ENCODE assay signal across 10 cellular contexts in genomic region chr4:38082424-38083374, GRCh38.
DNase-seq lines count a peak whose midpoint lies in the region; ATAC-seq, FAIRE-seq and TF ChIP-seq lines count a peak whose summit lies in the region.
"Had no signal": no experiment of that assay in that cellular context is flagged by ENCODE, and none has a peak within 500 bp of the region (broad histone marks: within the 10 kb centered on the region; RNA-seq: fewer than 3 reads in every experiment).

No MANE protein-coding gene starts in this region.

- TF ChIP-seq CTCF in choroid plexus epithelial cell (conservative IDR thresholded peaks at IDR 0.05; ENCODE audit: low read depth, low read length), result no peak
- TF ChIP-seq CTCF in right lobe of liver (IDR thresholded peaks at IDR 0.05), result no peak

- H3K9me3 Mint-ChIP-seq in activated CD4-positive, alpha-beta T cell treated with anti-CD3 and anti-CD28 coated beads, Interleukin-2, amount 10 ng/mL, durations not matched to agents 7 days and 5 days, result no peaks in the 10 kb centered on the region
- H3K9me3 Mint-ChIP-seq in T-helper 2 cell treated with Interferon-gamma antibody and Interleukin-4, amounts not matched to agents 5 μg/mL and 100 μg/mL, for 36 hours, result no peaks in the 10 kb centered on the region

- no peak overlapping the region for H3K4me3 Mint-ChIP-seq in activated CD4-positive, alpha-beta T cell treated with anti-CD3 and anti-CD28 coated beads, Interleukin-2, amount 10 ng/mL, durations not matched to agents 7 days and 5 days
- H3K4me3 Mint-ChIP-seq in T-helper 2 cell treated with Interferon-gamma antibody and Interleukin-4, amounts not matched to agents 5 μg/mL and 100 μg/mL, for 36 hours, result no peak overlapping the region

- H3K27ac Mint-ChIP-seq in activated CD4-positive, alpha-beta T cell treated with anti-CD3 and anti-CD28 coated beads, Interleukin-2, amount 10 ng/mL, durations not matched to agents 7 days and 5 days, result peak overlapping the region; percentile 69
- no peak overlapping the region for H3K27ac Mint-ChIP-seq in T-helper 2 cell treated with Interferon-gamma antibody and Interleukin-4, amounts not matched to agents 5 μg/mL and 100 μg/mL, for 36 hours

- H3K27ac ChIP-seq in right lobe of liver, result peak overlapping the region in 2 of 3 donors; percentile 24 to 47
- peak overlapping the region; percentile 20 for H3K27ac ChIP-seq in thymus (ENCODE audit: low read depth)

- no peak for DNase-seq in activated CD4-positive, alpha-beta T cell treated with anti-CD3 and anti-CD28 coated beads, Interleukin-2, amount 10 ng/mL, durations not matched to agents 7 days and 5 days
- DNase-seq in activated CD4-positive, alpha-beta T cell treated with anti-CD3 and anti-CD28 coated beads for 48 hours, result no peak
- DNase-seq in choroid plexus epithelial cell (ENCODE audit: low read depth) (peak; percentile 67), right lobe of liver (no peak), urothelium cell line (ENCODE audit: low spot score) (no peak), NCI-H1694 treated with DMSO at 0.1 percent for 48 hours (lab: John Stamatoyannopoulos, UW) (no peak)
- DNase-seq in T-helper 2 cell treated with Interferon-gamma antibody and Interleukin-4, amounts not matched to agents 5 μg/mL and 100 μg/mL, for 36 hours (ENCODE audit: low spot score), result no peak
- DNase-seq: T1000 had no signal

- no peak for FAIRE-seq in urothelium cell line (lab: Jason Lieb, UNC)
- FAIRE-seq: A204.1 had no signal

- H3K4me3 ChIP-seq in choroid plexus epithelial cell (ENCODE audit: low read depth, low read length), result no peak overlapping the region
- H3K4me3 ChIP-seq in right lobe of liver, result no peak overlapping the region
- no peak overlapping the region for H3K4me3 ChIP-seq in thymus (ENCODE audit: low read length)

- H3K27me3 ChIP-seq in right lobe of liver (no peaks in the 10 kb centered on the region), thymus (ENCODE audit: control insufficient read depth, insufficient read depth) (no peaks in the 10 kb centered on the region)

- peak; percentile 13 to 63 (median 39) for ATAC-seq in right lobe of liver

- H3K9me3 ChIP-seq in right lobe of liver (no peaks in the 10 kb centered on the region), thymus (ENCODE audit: control insufficient read depth) (no peaks in the 10 kb centered on the region)

- CTCF ChIA-PET in activated CD4-positive, alpha-beta T cell treated with anti-CD3 and anti-CD28 coated beads, Interleukin-2, amount 10 ng/mL, durations not matched to agents 7 days and 5 days (lab: Charles Lee), result interaction anchor here (0.5 to 3.1 kb wide), 9 partner anchors 9 to 1425 kb away, joined by 3 to 11 read pairs (median 3); no protein-coding TSS in a partner anchor

- peaks cover 29% of the 10 kb centered on the region for H3K36me3 Mint-ChIP-seq in activated CD4-positive, alpha-beta T cell treated with anti-CD3 and anti-CD28 coated beads, Interleukin-2, amount 10 ng/mL, durations not matched to agents 7 days and 5 days (ENCODE audit: low read depth)
- H3K36me3 Mint-ChIP-seq in T-helper 2 cell treated with Interferon-gamma antibody and Interleukin-4, amounts not matched to agents 5 μg/mL and 100 μg/mL, for 36 hours (ENCODE audit: low read depth), result peaks cover 16% of the 10 kb centered on the region

- no peaks in the 10 kb centered on the region for H3K27me3 Mint-ChIP-seq in activated CD4-positive, alpha-beta T cell treated with anti-CD3 and anti-CD28 coated beads, Interleukin-2, amount 10 ng/mL, durations not matched to agents 7 days and 5 days
- no peaks in the 10 kb centered on the region for H3K27me3 Mint-ChIP-seq in T-helper 2 cell treated with Interferon-gamma antibody and Interleukin-4, amounts not matched to agents 5 μg/mL and 100 μg/mL, for 36 hours (ENCODE audit: low read depth)

- POLR2A ChIA-PET in activated CD4-positive, alpha-beta T cell treated with anti-CD3 and anti-CD28 coated beads, Interleukin-2, amount 10 ng/mL, durations not matched to agents 7 days and 5 days (lab: Charles Lee), result no interaction called here

- H3K4me1 ChIP-seq in right lobe of liver (peaks cover 0 to 22% (median 0%) of the 10 kb centered on the region in 4 donors), thymus (ENCODE audit: control insufficient read depth, insufficient read depth, low read length) (no peaks in the 10 kb centered on the region)

- 71% methylated on average over 10 of the region's 11 CpGs for WGBS in right lobe of liver (ENCODE audit: insufficient coverage, low coverage, low lambda C conversion rate, missing lambda C conversion rate)
- WGBS in thymus, result 97% methylated on average over 11 of the region's 11 CpGs

- intact Hi-C loops in right lobe of liver (cut with DNase I), result no loop called here

- H3K36me3 ChIP-seq in right lobe of liver (no peaks in the 10 kb centered on the region), thymus (ENCODE audit: control insufficient read depth, insufficient read depth) (peaks cover 13% of the 10 kb centered on the region)

- peaks cover 16% of the 10 kb centered on the region for H3K4me1 Mint-ChIP-seq in activated CD4-positive, alpha-beta T cell treated with anti-CD3 and anti-CD28 coated beads, Interleukin-2, amount 10 ng/mL, durations not matched to agents 7 days and 5 days
- H3K4me1 Mint-ChIP-seq in T-helper 2 cell treated with Interferon-gamma antibody and Interleukin-4, amounts not matched to agents 5 μg/mL and 100 μg/mL, for 36 hours (ENCODE audit: low read depth), result no peaks in the 10 kb centered on the region

- no peak for TF ChIP-seq POLR2A in right lobe of liver (IDR thresholded peaks at IDR 0.05)
